2 cellular contexts compared by ENCODE assay signal in the genomic region with DNA sequence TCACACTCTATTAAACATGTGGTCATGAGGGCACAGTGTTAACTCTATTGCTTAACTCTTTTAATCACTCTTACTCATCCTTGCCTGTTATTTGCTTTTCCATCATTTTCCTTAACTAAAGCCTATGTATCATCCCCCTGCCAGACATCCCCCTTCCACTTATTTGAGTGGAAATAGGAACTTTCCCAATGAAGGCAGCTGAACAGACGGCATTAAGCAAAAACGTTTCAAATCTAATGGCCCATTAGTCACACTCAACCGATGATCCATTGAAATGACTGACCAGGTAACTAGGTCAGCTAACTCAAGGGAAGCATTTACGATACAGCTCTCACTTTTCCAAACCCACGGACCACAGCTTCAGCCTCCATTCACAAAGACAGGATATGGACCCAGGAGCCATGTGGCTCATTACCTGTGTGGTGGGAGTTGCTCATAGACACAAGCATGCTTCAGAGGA.
TF ChIP-seq lines count a peak whose summit lies in the region.

No MANE protein-coding gene starts in this region.

TF ChIP-seq in IMR-90, 13 proteins besides CTCF, POLR2A, EP300 and RAD21:
- TF ChIP-seq FOS (IDR thresholded peaks at IDR 0.05; ENCODE audit: low read depth, low read length) (no peak), CEBPB (IDR thresholded peaks at IDR 0.05; ENCODE audit: low read depth, low read length) (peak; percentile 61; the same call in 1 of the 2 replicates)

TF ChIP-seq in H1, 55 proteins besides CTCF, POLR2A, EP300 and RAD21:
- TF ChIP-seq CEBPB (IDR thresholded peaks at IDR 0.05; ENCODE audit: low read depth, low read length) (no peak), CTBP2 (IDR thresholded peaks at IDR 0.05; ENCODE audit: borderline replicate concordance, insufficient read depth, insufficient read length, low read length) (no peak), CBX5 (IDR thresholded peaks at IDR 0.05; ENCODE audit: low read depth, low read length) (no peak), CBX8 (IDR thresholded peaks at IDR 0.05; ENCODE audit: borderline replicate concordance, low read depth, low read length) (no peak), HDAC2 (IDR thresholded peaks at IDR 0.05; ENCODE audit: borderline replicate concordance in 1 of 2, low read depth in 2 of 2, low read length in 2 of 2) (no peak), TAF1 (IDR thresholded peaks at IDR 0.05; ENCODE audit: low read depth, low read length) (no peak), TCF12 (IDR thresholded peaks at IDR 0.05; ENCODE audit: low read depth, low read length) (no peak), BRCA1 (IDR thresholded peaks at IDR 0.05; ENCODE audit: low read depth, low read length) (no peak), GTF2F1 (IDR thresholded peaks at IDR 0.05; ENCODE audit: borderline replicate concordance, low read depth, low read length) (no peak), JUND (IDR thresholded peaks at IDR 0.05; ENCODE audit: low read length) (no peak), SP1 (IDR thresholded peaks at IDR 0.05; ENCODE audit: low read depth, low read length) (no peak), ZNF274 (IDR thresholded peaks at IDR 0.05; ENCODE audit: borderline replicate concordance, extremely low read depth, low read length) (no peak)
- TF ChIP-seq, protein P1, sequence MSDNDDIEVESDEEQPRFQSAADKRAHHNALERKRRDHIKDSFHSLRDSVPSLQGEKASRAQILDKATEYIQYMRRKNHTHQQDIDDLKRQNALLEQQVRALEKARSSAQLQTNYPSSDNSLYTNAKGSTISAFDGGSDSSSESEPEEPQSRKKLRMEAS (IDR thresholded peaks at IDR 0.05), result no peak
